Comparison of ENCODE assay signal across 8 cellular contexts in the genomic region with DNA sequence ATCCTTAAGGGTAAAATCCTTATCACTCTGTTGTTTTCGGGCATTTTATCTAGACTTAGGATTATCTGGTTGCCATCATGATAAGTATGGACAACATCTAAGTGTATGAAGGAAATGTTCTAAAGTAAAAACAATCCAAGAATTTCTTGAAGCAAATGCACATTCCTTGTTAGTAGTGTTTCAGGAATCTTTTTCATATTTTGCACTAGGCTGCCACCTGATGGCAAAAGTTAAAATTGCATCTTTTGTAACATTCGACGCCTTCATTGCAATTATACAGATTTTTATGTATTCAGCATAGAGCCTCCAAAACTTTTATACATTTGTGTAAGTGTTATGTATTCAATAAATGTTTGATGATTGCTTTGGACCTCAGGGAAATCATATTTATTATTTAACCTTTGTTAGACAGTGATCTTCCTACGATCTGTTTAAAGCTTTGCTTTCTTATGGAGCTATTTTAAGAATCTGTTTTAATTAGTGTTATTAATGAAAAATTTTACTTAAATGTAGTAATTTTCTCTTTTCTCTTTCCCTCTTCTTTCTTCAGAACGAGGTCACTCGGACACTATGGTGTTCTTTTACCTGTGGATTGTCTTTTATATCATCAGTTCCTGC. TPM values are rescaled to one million over a fixed set of nuclear protein-coding genes. Genes with fewer than 3 reads are reported as not detected.
A peak's percentile ranks its signal among the peaks of the same experiment; 100 is the strongest.
DNase-seq lines count a peak whose midpoint lies in the region; ATAC-seq and TF ChIP-seq lines count a peak whose summit lies in the region.

No MANE protein-coding gene starts in this region.

- TF ChIP-seq POLR2A in erythroblast (IDR thresholded peaks at IDR 0.05; ENCODE audit: low read length), result no peak

- H3K27me3 Mint-ChIP-seq in activated CD4-positive, alpha-beta T cell treated with anti-CD3 and anti-CD28 coated beads for 36 hours, result no peaks in the 10 kb centered on the region
- H3K27me3 Mint-ChIP-seq in nephron progenitor cell (ENCODE audit: low read depth, poor library complexity), result peaks cover 2% of the 10 kb centered on the region

- no peak overlapping the region for H3K27ac ChIP-seq in SJCRH30

- no peaks in the 10 kb centered on the region for H3K27me3 ChIP-seq in SJCRH30

- no peaks in the 10 kb centered on the region for H3K9me3 ChIP-seq in SJCRH30 (replicated peaks)

- H3K36me3 Mint-ChIP-seq in activated CD4-positive, alpha-beta T cell treated with anti-CD3 and anti-CD28 coated beads for 36 hours (ENCODE audit: low read depth), result peaks cover 7% of the 10 kb centered on the region
- peaks cover 26% of the 10 kb centered on the region for H3K36me3 Mint-ChIP-seq in nephron progenitor cell (ENCODE audit: low read depth)

- H3K4me3 ChIP-seq in SJCRH30, result no peak overlapping the region

- intact Hi-C loops in activated CD4-positive, alpha-beta T cell treated with anti-CD3 and anti-CD28 coated beads for 36 hours (cut with DNase I, micrococcal nuclease), result loop anchor here (5.0 kb wide), 4 partner anchors 86 to 346 kb away; a partner anchor contains a TSS

- H3K4me1 Mint-ChIP-seq in activated CD4-positive, alpha-beta T cell treated with anti-CD3 and anti-CD28 coated beads for 36 hours, result no peaks in the 10 kb centered on the region
- H3K4me1 Mint-ChIP-seq in nephron progenitor cell, result no peaks in the 10 kb centered on the region

- no peaks in the 10 kb centered on the region for H3K4me1 ChIP-seq in SJCRH30

- no peak overlapping the region for H3K27ac Mint-ChIP-seq in activated CD4-positive, alpha-beta T cell treated with anti-CD3 and anti-CD28 coated beads for 36 hours
- no peak overlapping the region for H3K27ac Mint-ChIP-seq in nephron progenitor cell

- CTCF ChIA-PET in activated CD4-positive, alpha-beta T cell treated with anti-CD3 and anti-CD28 coated beads for 36 hours (lab: Charles Lee), result interaction anchor here (0.6 to 6.2 kb wide), 36 partner anchors 10 to 610 kb away, joined by 3 to 148 read pairs (median 4); a partner anchor contains a TSS

- ATAC-seq in activated CD4-positive, alpha-beta T cell treated with anti-CD3 and anti-CD28 coated beads for 36 hours, result no peak
- no peak for ATAC-seq in GM18498 (IDR thresholded peaks at IDR 0.05; ENCODE audit: unreplicated experiment)

- H3K36me3 ChIP-seq in SJCRH30, result no peaks in the 10 kb centered on the region

- H3K4me3 Mint-ChIP-seq in activated CD4-positive, alpha-beta T cell treated with anti-CD3 and anti-CD28 coated beads for 36 hours, result no peak overlapping the region
- no peak overlapping the region for H3K4me3 Mint-ChIP-seq in nephron progenitor cell

- DNase-seq in activated CD4-positive, alpha-beta T cell treated with anti-CD3 and anti-CD28 coated beads for 36 hours, result peak; percentile 42
- DNase-seq in activated CD4-positive, alpha-beta T cell treated with anti-CD3 and anti-CD28 coated beads, Interleukin-2, amount 50 U/mL, for 48 hours, result no peak
- peak; percentile 45 to 50 for DNase-seq in Kasumi-1 (lab: John Stamatoyannopoulos, UW)
- DNase-seq in SJCRH30, result peak; percentile 8 to 75
- DNase-seq in erythroblast (lab: John Stamatoyannopoulos, UW), result peak; percentile 41 to 77
- DNase-seq in nephron progenitor cell, result peak; percentile 33
- DNase-seq in cortex of kidney (lab: John Stamatoyannopoulos, UW), result no peak

- no peaks in the 10 kb centered on the region for H3K9me3 Mint-ChIP-seq in activated CD4-positive, alpha-beta T cell treated with anti-CD3 and anti-CD28 coated beads for 36 hours (ENCODE audit: low read depth)
- H3K9me3 Mint-ChIP-seq in nephron progenitor cell, result peaks cover 7% of the 10 kb centered on the region

- POLR2A ChIA-PET in activated CD4-positive, alpha-beta T cell treated with anti-CD3 and anti-CD28 coated beads for 36 hours (lab: Charles Lee), result interaction anchor here (0.6 kb wide), 1 partner anchor 360 kb away, joined by 3 read pairs; no protein-coding TSS in a partner anchor

- peak; percentile 66 for TF ChIP-seq CTCF in nephron progenitor cell (IDR thresholded peaks at IDR 0.05)

RNA-seq across cellular contexts. Expression of a gene that starts 49.4 kb away (rescaled TPM):
- under 1 TPM in 1 of 2 experiments, not detected in 1; 0.09 TPM for total RNA-seq in activated CD4-positive, alpha-beta T cell treated with anti-CD3 and anti-CD28 coated beads for 36 hours
- 59.9 and 63.1 TPM in 2 replicates for total RNA-seq in SJCRH30 (2014; rRNA removed; shearing (Covaris generic))

Comparison
In these comparisons a context has a peak if more than half of its experiments do, and no peak if none do; other contexts are left out.
1. DNase-seq: peak in activated CD4-positive, alpha-beta T cell treated with anti-CD3 and anti-CD28 coated beads for 36 hours (single experiment), Kasumi-1 (2 of 2), SJCRH30 (2 of 2), erythroblast (2 of 2) and nephron progenitor cell (single experiment); none in activated CD4-positive, alpha-beta T cell treated with anti-CD3 and anti-CD28 coated beads, Interleukin-2, amount 50 U/mL, for 48 hours (0 of 2) and cortex of kidney (single experiment).
2. RNA of a gene that starts 49.4 kb away (total RNA-seq): 59.9 to 63.1 TPM in SJCRH30; 0.09 TPM in activated CD4-positive, alpha-beta T cell treated with anti-CD3 and anti-CD28 coated beads for 36 hours; every median in the first group is over 10 times any median in the second.